ENCODE assay signal across 15 cellular contexts in genomic region chr19:2223959-2224358, GRCh38. TPM values are rescaled to one million over a fixed set of nuclear protein-coding genes. Genes with fewer than 3 reads are reported as not detected.
A peak's percentile ranks its signal among the peaks of the same experiment; 100 is the strongest.
DNase-seq lines count a peak whose midpoint lies in the region; ATAC-seq and TF ChIP-seq lines count a peak whose summit lies in the region.
"Had no signal": no experiment of that assay in that cellular context is flagged by ENCODE, and none has a peak within 500 bp of the region (broad histone marks: within the 10 kb centered on the region; RNA-seq: fewer than 3 reads in every experiment).

No MANE protein-coding gene starts in this region.

- TF ChIP-seq POLR2A in NB4 (IDR thresholded peaks at IDR 0.05; ENCODE audit: extremely low read depth, insufficient read length), result no peak

- peaks cover 51 to 90% of the 10 kb centered on the region in 2 donors for H3K36me3 ChIP-seq in ascending aorta

- no peaks in the 10 kb centered on the region for H3K27me3 ChIP-seq in ascending aorta
- H3K27me3 ChIP-seq: left lung, neutrophil, upper lobe of left lung had no signal

- no peak overlapping the region for H3K4me3 ChIP-seq in NB4 (ENCODE audit: low read depth, low read length)
- no peak overlapping the region for H3K4me3 ChIP-seq in ascending aorta
- H3K4me3 ChIP-seq: left lung, upper lobe of left lung had no signal

- H3K27ac ChIP-seq in ascending aorta, result no peak overlapping the region
- H3K27ac ChIP-seq: left lung, neutrophil, upper lobe of left lung had no signal

- DNase-seq in activated gamma-delta T cell treated with Interleukin-2 at 50 U/mL for 16 hours (peak; percentile 19), activated gamma-delta T cell (lab: John Stamatoyannopoulos, UW) (no peak), NB4 (ENCODE audit: low read depth) (peak; percentile 33), OCI-M2 (lab: John Stamatoyannopoulos, UW; ENCODE audit: unreplicated experiment) (no peak), NCI-H1694 (lab: John Stamatoyannopoulos, UW) (no peak), ascending aorta (ENCODE audit: low spot score in 2 of 2) (no peak)
- DNase-seq: activated CD4-positive, alpha-beta T cell treated with anti-CD3 and anti-CD28 coated beads, Interleukin-2, amount 10 ng/mL, durations not matched to agents 24 days and 14 days; activated naive CD4-positive, alpha-beta T cell treated with anti-CD3 and anti-CD28 coated beads, Interleukin-2, amount 10 ng/mL, durations not matched to agents 7 days and 5 days; left lung had no signal

- TF ChIP-seq CTCF in NB4 (IDR thresholded peaks at IDR 0.05; ENCODE audit: low read depth, low read length), result no peak
- TF ChIP-seq CTCF in ascending aorta (IDR thresholded peaks at IDR 0.05), result no peak

- no peaks in the 10 kb centered on the region for H3K4me1 ChIP-seq in ascending aorta
- H3K4me1 ChIP-seq: left lung, upper lobe of left lung had no signal

- ATAC-seq in esophagus mucosa, result peak; percentile 17
- no peak for ATAC-seq in HG02763 (IDR thresholded peaks at IDR 0.05; ENCODE audit: unreplicated experiment)
- ATAC-seq: left lung had no signal

- H3K9me3 ChIP-seq in ascending aorta, result no peaks in the 10 kb centered on the region
- H3K9me3 ChIP-seq: left lung, neutrophil, upper lobe of left lung had no signal

- intact Hi-C loops in ascending aorta (cut with DNase I), result no loop called here

RNA-seq across cellular contexts. Expression of gene PLEKHJ1, which starts 12.2 kb away (rescaled TPM):
- 48.9 TPM for total RNA-seq in esophagus mucosa
- total RNA-seq in ascending aorta, result 23.9 TPM

RNA-seq across cellular contexts. Expression of gene SF3A2, which starts 12.7 kb away (rescaled TPM):
- total RNA-seq in esophagus mucosa (45.4 TPM), ascending aorta (21.3 TPM)

RNA-seq across cellular contexts. Expression of gene AMH, which starts 25.2 kb away (rescaled TPM):
- total RNA-seq in esophagus mucosa (0.56 TPM), ascending aorta (not detected)

RNA-seq across cellular contexts. Expression of gene JSRP1, which starts 32.3 kb away (rescaled TPM):
- total RNA-seq in esophagus mucosa (not detected), ascending aorta (not detected)

RNA-seq across cellular contexts. Expression of gene PEAK3, which starts 58.0 kb away (rescaled TPM):
- 0.08 TPM for total RNA-seq in esophagus mucosa
- total RNA-seq in ascending aorta, result 4.7 TPM
- total RNA-seq: A673, epithelial cell of proximal tubule had no signal

Comparison
In these comparisons a context has a peak if more than half of its experiments do, and no peak if none do; other contexts are left out.
1. DNase-seq: peak in activated gamma-delta T cell treated with Interleukin-2 at 50 U/mL for 16 hours (single experiment) and NB4 (single experiment); none in activated gamma-delta T cell (single experiment), OCI-M2 (single experiment), NCI-H1694 (single experiment) and ascending aorta (0 of 2).